In the genomic region with DNA sequence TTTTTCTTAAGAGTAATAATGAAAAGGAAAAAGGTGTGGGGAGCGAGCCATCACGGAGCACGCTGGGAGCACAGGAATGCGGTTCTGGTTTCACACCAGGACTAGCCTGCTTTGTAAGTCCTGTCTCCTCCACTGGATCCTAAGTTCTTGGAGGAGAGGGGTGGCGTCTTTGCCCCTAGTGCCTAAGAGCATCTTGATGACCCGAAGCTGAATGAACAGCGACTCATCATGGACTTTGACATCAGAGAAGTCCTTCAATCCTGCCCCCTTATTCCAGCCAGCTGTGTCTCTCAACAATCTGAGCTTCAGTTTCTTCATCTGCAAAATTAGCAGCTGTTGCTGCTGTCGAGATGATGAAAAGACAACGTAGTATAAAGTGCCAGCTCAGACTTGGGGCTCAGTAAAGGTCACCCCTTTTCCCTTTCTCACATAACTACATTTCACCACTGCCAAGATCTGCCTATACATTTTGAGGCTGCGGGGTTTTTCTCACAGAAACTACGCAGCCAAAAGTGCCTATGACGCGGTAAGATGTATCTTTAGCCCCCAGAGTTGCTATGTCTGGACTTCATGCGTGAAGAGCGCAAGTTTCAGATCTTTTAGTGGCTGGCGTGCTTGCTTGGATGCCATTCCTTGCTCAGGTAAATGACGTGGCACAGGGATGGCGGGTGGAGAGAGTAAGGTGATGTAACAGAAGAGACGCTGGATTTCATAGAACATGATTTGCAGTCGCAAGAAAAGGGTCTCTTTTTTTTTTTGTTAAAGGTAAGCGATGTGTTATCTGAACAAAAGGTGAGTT, we compare ENCODE assay signal across 24 cellular contexts. TPM values are rescaled to one million over a fixed set of nuclear protein-coding genes. Genes with fewer than 3 reads are reported as not detected.
DNase-seq lines count a peak whose midpoint lies in the region; ATAC-seq, FAIRE-seq and TF ChIP-seq lines count a peak whose summit lies in the region.
"Had no signal": no experiment of that assay in that cellular context is flagged by ENCODE, and none has a peak within 500 bp of the region (broad histone marks: within the 10 kb centered on the region; RNA-seq: fewer than 3 reads in every experiment).

No MANE protein-coding gene starts in this region.

- H3K9me3 ChIP-seq in HepG2 (ENCODE audit: low read length): peaks cover 4% of the 10 kb centered on the region; the same call in 1 of the 2 replicates
- H3K9me3 ChIP-seq in right lobe of liver: no peaks in the 10 kb centered on the region
- H3K9me3 ChIP-seq in H1 (ENCODE audit: insufficient read depth in 2 of 2, low read depth in 1 of 2, low read length in 1 of 2): peaks cover 9 to 11% of the 10 kb centered on the region in 2 experiments; a peak in 3 of 4 replicates
- H3K9me3 ChIP-seq in esophagus squamous epithelium: no peaks in the 10 kb centered on the region
- H3K9me3 ChIP-seq: A549 had no signal

- H2AFZ ChIP-seq in HepG2 (ENCODE audit: low read length) (no peak overlapping the region), H1 (ENCODE audit: low read length) (no peak overlapping the region)
- H2AFZ ChIP-seq: GM23338 had no signal

- no peak overlapping the region for H2AK5ac ChIP-seq in H1 (ENCODE audit: low read depth, low read length)

- BruUV-seq in HepG2 (replicated peaks; lab: Mats Ljungman, UMichigan): no TSS peak

- no peak overlapping the region for H4K91ac ChIP-seq in H1 (replicated peaks; ENCODE audit: insufficient read length, low read length)

- WGBS in HepG2 (ENCODE audit: low lambda C conversion rate): 21% methylated on average over 20 of the region's 21 CpGs
- WGBS in right lobe of liver (ENCODE audit: insufficient coverage, low coverage, low lambda C conversion rate, missing lambda C conversion rate): 75% methylated on average over 17 of the region's 21 CpGs
- 86% methylated on average over 21 of the region's 21 CpGs; no CpG with 5 or more reads in 1 of the 2 experiments for WGBS in H1 (ENCODE audit: extremely low coverage in 1 of 2, insufficient coverage in 1 of 2, insufficient read length in 1 of 2, insufficient replicate concordance in 2 of 2, low coverage in 1 of 2, low lambda C conversion rate in 2 of 2, missing lambda C conversion rate in 1 of 2), 2 experiments
- 86 to 88% methylated on average over 20 of the region's 21 CpGs for WGBS in esophagus squamous epithelium, 2 donors

- H3K4me1 ChIP-seq in HepG2 (ENCODE audit: insufficient read depth, low read length) (no peaks in the 10 kb centered on the region), right lobe of liver (no peaks in the 10 kb centered on the region), H1 (replicated peaks in 1 of 4; ENCODE audit: control insufficient read depth in 3 of 4, insufficient read depth in 4 of 4, low read length in 3 of 4) (peaks cover 0 to 4% (median 0%) of the 10 kb centered on the region in 4 experiments; a peak in 2 of 7 replicates), esophagus squamous epithelium (peaks cover 5 to 9% (median 6%) of the 10 kb centered on the region in 3 donors)
- H3K4me1 ChIP-seq: A549 had no signal

- no peak overlapping the region for H2BK120ac ChIP-seq in H1 (replicated peaks; ENCODE audit: low read depth, low read length)

- H3K36me3 ChIP-seq in HepG2 (replicated peaks in 1 of 2; ENCODE audit: control insufficient read depth in 1 of 2, insufficient read depth in 2 of 2, low read length in 2 of 2): no peaks in the 10 kb centered on the region
- H3K36me3 ChIP-seq in right lobe of liver: no peaks in the 10 kb centered on the region
- no peaks in the 10 kb centered on the region for H3K36me3 ChIP-seq in H1 (ENCODE audit: control insufficient read depth in 2 of 4, insufficient read depth in 4 of 4, low read length in 3 of 4)
- no peaks in the 10 kb centered on the region for H3K36me3 ChIP-seq in esophagus squamous epithelium
- H3K36me3 ChIP-seq: BLaER1 treated with 17β-estradiol and CSF1 and Interleukin-3, amounts not matched to agents 10 nM and 100 nM had no signal

- no peaks in the 10 kb centered on the region for H3K79me2 ChIP-seq in HepG2 (ENCODE audit: insufficient read depth, low read length)
- no peaks in the 10 kb centered on the region for H3K79me2 ChIP-seq in H1 (ENCODE audit: control insufficient read depth in 1 of 2, insufficient read depth in 2 of 2, low read length in 2 of 2)

- TF ChIP-seq CTCF in HepG2 (CRISPR knock-in tag; IDR thresholded peaks at IDR 0.05): no peak
- TF ChIP-seq CTCF in right lobe of liver (IDR thresholded peaks at IDR 0.05): no peak
- TF ChIP-seq CTCF in H1 (IDR thresholded peaks at IDR 0.05; ENCODE audit: control extremely low read depth in 1 of 3, insufficient read depth in 1 of 3, low read depth in 1 of 3, low read length in 3 of 3): no peak
- no peak for TF ChIP-seq CTCF in esophagus squamous epithelium (IDR thresholded peaks at IDR 0.05)

- FAIRE-seq in HepG2 (lab: Jason Lieb, UNC): no peak
- no peak for FAIRE-seq in H1 (lab: Jason Lieb, UNC)
- FAIRE-seq: A549, G401.6, GM12892, GM18507 had no signal

- TF ChIP-seq POLR2A in HepG2 (IDR thresholded peaks at IDR 0.05; ENCODE audit: insufficient read depth in 1 of 2, low read depth in 2 of 2, low read length in 2 of 2) (no peak), right lobe of liver (IDR thresholded peaks at IDR 0.05) (no peak), H1 (IDR thresholded peaks at IDR 0.05; ENCODE audit: control extremely low read depth in 1 of 2, low read depth in 2 of 2, low read length in 2 of 2) (no peak), esophagus squamous epithelium (IDR thresholded peaks at IDR 0.05) (no peak)

- CTCF ChIA-PET in HepG2 (lab: Yijun Ruan, JAX; ENCODE audit: low intra/inter-chr PET ratio, low total read pairs): no interaction called here
- CTCF ChIA-PET in H1 (lab: Charles Lee; ENCODE audit: partially characterized antibody): interaction anchor here (1.2 kb wide), 1 partner anchor 29 kb away, joined by 4 read pairs; no protein-coding TSS in a partner anchor

- no peak overlapping the region for H2BK20ac ChIP-seq in H1 (ENCODE audit: low read length)

- H3K56ac ChIP-seq in H1 (replicated peaks; ENCODE audit: insufficient read length, low read depth, low read length): no peak overlapping the region

- DNase-seq in HepG2 (ENCODE audit: low spot score) (no peak), right lobe of liver (no peak), H1 (ENCODE audit: low read depth in 1 of 2, low spot score in 2 of 2) (no peak), myocyte (ENCODE audit: low read depth) (peak; percentile 6), esophagus squamous epithelium (lab: John Stamatoyannopoulos, UW) (no peak), LoVo (ENCODE audit: low spot score) (no peak)
- DNase-seq: CD8-positive, alpha-beta T cell; DMS 273 treated with DMSO at 0.1 percent for 48 hours; DMS53; DND-41; EL; H7; HFFc6 had no signal

- no peak overlapping the region for H2BK12ac ChIP-seq in H1 (ENCODE audit: low read depth, low read length)

- H3K79me1 ChIP-seq in H1 (ENCODE audit: low read depth, low read length): no peaks in the 10 kb centered on the region

- intact Hi-C loops in HepG2 (cut with micrococcal nuclease; ENCODE audit: unreplicated experiment): no loop called here
- intact Hi-C loops in right lobe of liver (cut with DNase I): no loop called here
- intact Hi-C loops in esophagus squamous epithelium (cut with DNase I): no loop called here

- H4K20me1 ChIP-seq in HepG2 (ENCODE audit: insufficient read depth, low read length) (no peaks in the 10 kb centered on the region), H1 (replicated peaks in 1 of 2; ENCODE audit: control insufficient read depth in 1 of 2, insufficient read depth in 2 of 2, low read length in 2 of 2) (no peaks in the 10 kb centered on the region)
- H4K20me1 ChIP-seq: BLaER1 treated with 17β-estradiol and CSF1 and Interleukin-3, amounts not matched to agents 10 nM and 100 nM had no signal

- H3K4me3 ChIP-seq in HepG2 (replicated peaks in 1 of 3; ENCODE audit: insufficient read depth in 1 of 3, low read depth in 2 of 3, low read length in 3 of 3): no peak overlapping the region
- no peak overlapping the region for H3K4me3 ChIP-seq in right lobe of liver
- H3K4me3 ChIP-seq in H1 (ENCODE audit: extremely low read depth in 1 of 4, insufficient read depth in 2 of 4, low read depth in 3 of 4, low read length in 4 of 4): no peak overlapping the region
- H3K4me3 ChIP-seq in esophagus squamous epithelium: no peak overlapping the region
- H3K4me3 ChIP-seq: A549; BLaER1 treated with 17β-estradiol and CSF1 and Interleukin-3, amounts not matched to agents 10 nM and 100 nM; GM23338 had no signal

- TF ChIP-seq RAD21 in HepG2 (CRISPR knock-in tag; IDR thresholded peaks at IDR 0.05): no peak
- TF ChIP-seq RAD21 in H1 (IDR thresholded peaks at IDR 0.05 in 1 of 2, conservative IDR thresholded peaks at IDR 0.05 in 1 of 2; ENCODE audit: low read depth in 2 of 2, low read length in 2 of 2): no peak

- H3K4me2 ChIP-seq in HepG2 (ENCODE audit: low read depth, low read length) (no peak overlapping the region), H1 (ENCODE audit: insufficient read depth in 1 of 2, low read depth in 2 of 2, low read length in 2 of 2) (no peak overlapping the region)
- H3K4me2 ChIP-seq: A549; BLaER1 treated with 17β-estradiol and CSF1 and Interleukin-3, amounts not matched to agents 10 nM and 100 nM; GM23338; KMS-11 had no signal

- H4K8ac ChIP-seq in H1 (ENCODE audit: extremely low read depth, insufficient read depth, low read length): peak overlapping the region; percentile 62; the same call in 1 of the 2 replicates

- no peak overlapping the region for H2BK15ac ChIP-seq in H1 (ENCODE audit: low read length)

- in situ Hi-C loops in HepG2 (cut with HindIII; ENCODE audit: extremely low pct_ligation_motif_present, low pct_unique_long_range_greater_than_20kb): no loop called here

- no peaks in the 10 kb centered on the region; the same call in 1 of the 2 replicates for H3K23me2 ChIP-seq in H1 (ENCODE audit: low read depth, low read length)

- ATAC-seq in HepG2: no peak
- ATAC-seq in right lobe of liver: no peak
- ATAC-seq in SK-N-SH treated with all-trans-retinoic acid at 6 μM for 48 hours: no peak
- ATAC-seq in GM18858 (IDR thresholded peaks at IDR 0.05; ENCODE audit: unreplicated experiment): no peak
- ATAC-seq: A549; CD8-positive, alpha-beta T cell; GM23338; HCT116 had no signal

- no peak overlapping the region for H3K27ac ChIP-seq in HepG2 (ENCODE audit: extremely low read length, insufficient read depth, low read length)
- no peak overlapping the region for H3K27ac ChIP-seq in right lobe of liver
- no peak overlapping the region for H3K27ac ChIP-seq in H1 (ENCODE audit: low read depth, low read length)
- H3K27ac ChIP-seq in esophagus squamous epithelium: no peak overlapping the region
- H3K27ac ChIP-seq: 22Rv1; A549; BLaER1 treated with 17β-estradiol and CSF1 and Interleukin-3, amounts not matched to agents 10 nM and 100 nM; KMS-11 had no signal

- H3K14ac ChIP-seq in H1 (ENCODE audit: insufficient read length): no peak overlapping the region

- H2BK5ac ChIP-seq in H1 (ENCODE audit: low read depth, low read length): no peak overlapping the region

- H3K9ac ChIP-seq in HepG2 (ENCODE audit: insufficient read depth, low read depth, low read length) (no peak overlapping the region), H1 (replicated peaks in 1 of 4; ENCODE audit: extremely low read depth in 1 of 4, low read depth in 3 of 4, low read length in 3 of 4) (no peak overlapping the region)
- H3K9ac ChIP-seq: BLaER1 treated with 17β-estradiol and CSF1 and Interleukin-3, amounts not matched to agents 10 nM and 100 nM; KMS-11 had no signal

- H3K4ac ChIP-seq in H1 (replicated peaks; ENCODE audit: insufficient read length, low read depth, low read length): no peak overlapping the region

- no peak overlapping the region for H3K23ac ChIP-seq in H1 (ENCODE audit: insufficient read length)

- no peak overlapping the region for H4K5ac ChIP-seq in H1 (ENCODE audit: insufficient read length, low read depth, low read length)

- H3K18ac ChIP-seq in H1 (ENCODE audit: extremely low read depth, low read length): no peak overlapping the region

- POLR2A ChIA-PET in HepG2 (lab: Yijun Ruan, JAX) (no interaction called here), H1 (lab: Charles Lee; ENCODE audit: partially characterized antibody) (no interaction called here)

- TF ChIP-seq EP300 in HepG2 (IDR thresholded peaks at IDR 0.05; ENCODE audit: low read depth in 2 of 2, low read length in 2 of 2) (no peak), HepG2 (CRISPR knock-in tag; IDR thresholded peaks at IDR 0.05; ENCODE audit: borderline replicate concordance) (no peak), H1 (IDR thresholded peaks at IDR 0.05; ENCODE audit: borderline replicate concordance in 1 of 2, low read depth in 2 of 2, low read length in 2 of 2) (no peak)

- H3K27me3 ChIP-seq in HepG2 (ENCODE audit: control insufficient read depth in 1 of 2, insufficient read depth in 2 of 2, low read length in 2 of 2) (peaks cover 4 to 11% of the 10 kb centered on the region in 2 experiments; a peak in 2 of 5 replicates), right lobe of liver (no peaks in the 10 kb centered on the region), H1 (replicated peaks in 1 of 4; ENCODE audit: control insufficient read depth in 3 of 4, extremely low read depth in 1 of 4, insufficient read depth in 3 of 4, low read length in 3 of 4) (peaks cover 1 to 11% (median 9%) of the 10 kb centered on the region in 4 experiments), esophagus squamous epithelium (peaks cover 0 to 33% (median 0%) of the 10 kb centered on the region in 4 donors)
- H3K27me3 ChIP-seq: BLaER1 treated with 17β-estradiol and CSF1 and Interleukin-3, amounts not matched to agents 10 nM and 100 nM had no signal

RNA-seq across cellular contexts. Expression of a gene that starts 4.9 kb away (rescaled TPM):
- 3.6 and 4.0 TPM in 2 replicates for total RNA-seq in HepG2 (2016; rRNA removed; fragmentation: Illumina TruSeq; extraction: Trizol)
- total RNA-seq in HepG2 (2016; cell fraction: cytosol; rRNA removed; fragmentation: Illumina TruSeq; extraction: Trizol; ENCODE audit: low read depth): 3.6 and 3.9 TPM in 2 replicates
- 4.0 and 4.3 TPM in 2 replicates for total RNA-seq in HepG2 (2016; cell fraction: insoluble cytoplasmic fraction; rRNA removed; fragmentation: Illumina TruSeq; extraction: Trizol)
- 3.9 and 4.8 TPM in 2 replicates for total RNA-seq in HepG2 (2016; cell fraction: membrane; rRNA removed; fragmentation: Illumina TruSeq; extraction: Trizol)
- 7.4 and 9.1 TPM in 2 replicates for total RNA-seq in HepG2 (2016; cell fraction: nucleus; rRNA removed; fragmentation: Illumina TruSeq; extraction: Trizol)
- polyA plus RNA-seq in HepG2 (2011; rRNA removed): 6.5 and 6.8 TPM in 2 replicates
- polyA plus RNA-seq in HepG2 (2011; cell fraction: cytosol; rRNA removed): 4.1 and 4.3 TPM in 2 replicates
- polyA plus RNA-seq in HepG2 (2011; cell fraction: nucleus; rRNA removed): 13.7 and 17.1 TPM in 2 replicates
- 5.2 and 6.3 TPM in 2 replicates for polyA plus RNA-seq in HepG2 (2012)
- polyA plus RNA-seq in HepG2 (2016; cell fraction: cytosol; fragmentation: Illumina TruSeq; extraction: Trizol; ENCODE audit: low read depth): 1.1 and 1.3 TPM in 2 replicates
- 3.8 and 4.7 TPM in 2 replicates for polyA plus RNA-seq in HepG2 (2016; cell fraction: insoluble cytoplasmic fraction; fragmentation: Illumina TruSeq; extraction: Trizol; ENCODE audit: low read depth)
- 1.6 and 2.2 TPM in 2 replicates for polyA plus RNA-seq in HepG2 (2016; cell fraction: membrane; fragmentation: Illumina TruSeq; extraction: Trizol; ENCODE audit: low read depth)
- polyA plus RNA-seq in HepG2 (2016; cell fraction: nucleus; fragmentation: Illumina TruSeq; extraction: Trizol; ENCODE audit: insufficient read depth, low read depth): 14.2 and 19.0 TPM in 2 replicates
- polyA minus RNA-seq in HepG2 (2011; rRNA and poly(A)+ RNA removed; ENCODE audit: low replicate concordance): 5.8 and 6.6 TPM in 2 replicates
- 4.5 and 5.1 TPM in 2 replicates for polyA minus RNA-seq in HepG2 (2011; cell fraction: cytosol; rRNA and poly(A)+ RNA removed)
- polyA minus RNA-seq in HepG2 (2011; cell fraction: nucleus; rRNA and poly(A)+ RNA removed): 22.0 and 25.0 TPM in 2 replicates
- total RNA-seq in right lobe of liver: 10 to 100 TPM in 4 of 6 experiments, 1 to 10 TPM in 2; 7.4 to 16.9 (median 12.5) TPM
- total RNA-seq in H1 (2021; fragmentation: NEBNext Ultra II Directional; extraction: Animal tissue kit (Norgen Biotek cat#: 25700)): 20.2 and 21.2 TPM in 2 replicates
- 5.1 and 5.8 TPM in 2 replicates for polyA plus RNA-seq in H1 (2011; rRNA removed)
- 6.6 TPM for polyA plus RNA-seq in H1 (2011; cell fraction: cytosol; rRNA removed)
- polyA plus RNA-seq in H1 (2011; cell fraction: nucleus; rRNA removed): 7.7 TPM
- polyA plus RNA-seq in H1 (2012, experiment 1 of 2): 8.2 to 11.1 TPM (median 10.0 TPM) in 4 replicates
- 1.4 TPM for polyA plus RNA-seq in H1 (2012, experiment 2 of 2)
- 14.0 TPM for polyA plus RNA-seq in H1 (2013, experiment 1 of 2)
- 12.8 TPM for polyA plus RNA-seq in H1 (2013, experiment 2 of 2)
- polyA minus RNA-seq in H1 (2011; rRNA and poly(A)+ RNA removed): 10.3 and 10.8 TPM in 2 replicates
- 7.1 TPM for polyA minus RNA-seq in H1 (2011; cell fraction: cytosol; rRNA and poly(A)+ RNA removed)
- 27.3 TPM for polyA minus RNA-seq in H1 (2011; cell fraction: nucleus; rRNA and poly(A)+ RNA removed)
- 18.6 and 20.9 TPM in 2 replicates for total RNA-seq in myocyte
- polyA plus RNA-seq in myocyte (2012): 17.6 TPM
- 10 to 100 TPM; 19.2 to 37.4 (median 26.2) TPM for total RNA-seq in esophagus squamous epithelium
